ENCODE assay signal across 37 cellular contexts in genomic region chr5:111295649-111296048, GRCh38.
"Had no signal": no experiment of that assay in that cellular context is flagged by ENCODE, and none has a peak within 500 bp of the region (broad histone marks: within the 10 kb centered on the region; RNA-seq: fewer than 3 reads in every experiment).

No MANE protein-coding gene starts in this region.

- H3K4me1 ChIP-seq: adrenal gland, body of pancreas, breast epithelium had no signal

- H3K27me3 Mint-ChIP-seq: activated B cell treated with CpG ODN at 0.5 μM for 24 hours; activated CD4-positive, alpha-beta memory T cell treated with anti-CD3 and anti-CD28 coated beads for 36 hours; activated CD4-positive, alpha-beta T cell treated with anti-CD3 and anti-CD28 coated beads, Interleukin-2, amount 10 ng/mL, durations not matched to agents 24 days and 14 days; activated CD8-positive, alpha-beta T cell treated with anti-CD3 and anti-CD28 coated beads for 36 hours; activated naive CD8-positive, alpha-beta T cell treated with anti-CD3 and anti-CD28 coated beads, Interleukin-2, amount 10 ng/mL, durations not matched to agents 7 days and 5 days; activated T-helper 17 cell treated with anti-CD3 and anti-CD28 coated beads, Interleukin-2, amount 50 U/mL, for 72 hours had no signal

- FAIRE-seq: astrocyte, TTC549 had no signal

- H3K27me3 ChIP-seq: adrenal gland, body of pancreas, brain microvascular endothelial cell, breast epithelium had no signal

- ATAC-seq: activated CD8-positive, alpha-beta T cell treated with anti-CD3 and anti-CD28 coated beads for 36 hours; activated naive CD4-positive, alpha-beta T cell treated with anti-CD3 and anti-CD28 coated beads, Interleukin-2, amount 50 U/mL, for 72 hours; activated T-cell treated with anti-CD3 and anti-CD28 coated beads, Interleukin-2, amount 50 U/mL, for 4 hours; activated T-cell treated with anti-CD3 and anti-CD28 coated beads, Interleukin-2, amount 50 U/mL, for 72 hours; activated T-helper 17 cell treated with anti-CD3 and anti-CD28 coated beads, Interleukin-2, amount 50 U/mL, for 72 hours; body of pancreas had no signal

- H3K27ac ChIP-seq: adrenal gland, body of pancreas, brain microvascular endothelial cell, breast epithelium, VCaP had no signal

- H3K4me1 Mint-ChIP-seq: activated B cell treated with CpG ODN at 0.5 μM for 24 hours had no signal

- H3K4me3 ChIP-seq: adrenal gland, body of pancreas, breast epithelium had no signal

- H3K36me3 ChIP-seq: adrenal gland, brain microvascular endothelial cell, breast epithelium had no signal

- H3K27ac Mint-ChIP-seq: activated B cell treated with CpG ODN at 0.5 μM for 24 hours; activated CD4-positive, alpha-beta memory T cell treated with anti-CD3 and anti-CD28 coated beads for 36 hours; activated CD4-positive, alpha-beta T cell treated with anti-CD3 and anti-CD28 coated beads, Interleukin-2, amount 10 ng/mL, durations not matched to agents 24 days and 14 days; activated naive CD4-positive, alpha-beta T cell treated with anti-CD3 and anti-CD28 coated beads for 36 hours; activated naive CD4-positive, alpha-beta T cell treated with anti-CD3 and anti-CD28 coated beads, Interleukin-2, amount 50 U/mL, for 72 hours; activated naive CD8-positive, alpha-beta T cell treated with anti-CD3 and anti-CD28 coated beads, Interleukin-2, amount 10 ng/mL, durations not matched to agents 7 days and 5 days; activated T-cell treated with anti-CD3 and anti-CD28 coated beads, Interleukin-2, amount 50 U/mL, for 72 hours; activated T-helper 1 cell treated with anti-CD3 and anti-CD28 coated beads, Interleukin-12 subunit alpha, Interleukin-12 subunit beta, Interleukin-2, Interleukin-4 antibody, amounts not matched to agents 30 ng/mL and 10 ng/mL and 1 ng/mL, durations not matched to agents 14 hours and 24 hours and 36 hours; activated T-helper 17 cell treated with anti-CD3 and anti-CD28 coated beads, Interleukin-2, amount 50 U/mL, for 72 hours; T-helper 1 cell treated with Interleukin-12 subunit alpha and Interleukin-12 subunit beta and Interleukin-4 antibody, amounts not matched to agents 30 μg/mL and 1 μg/mL, for 36 hours; T-helper 2 cell treated with Interferon-gamma antibody and Interleukin-4, amounts not matched to agents 5 μg/mL and 100 μg/mL, for 36 hours had no signal

- DNase-seq: activated B cell treated with CpG ODN at 0.5 μM for 24 hours; activated CD4-positive, alpha-beta memory T cell treated with anti-CD3 and anti-CD28 coated beads for 36 hours; activated CD4-positive, alpha-beta T cell treated with anti-CD3 and anti-CD28 coated beads for 4 hours; activated CD4-positive, alpha-beta T cell treated with anti-CD3 and anti-CD28 coated beads, Interleukin-2, amount 10 ng/mL, durations not matched to agents 24 days and 14 days; activated CD4-positive, alpha-beta T cell treated with anti-CD3 and anti-CD28 coated beads, Interleukin-2, amount 50 U/mL, for 1 hour; activated CD4-positive, alpha-beta T cell treated with anti-CD3 and anti-CD28 coated beads, Interleukin-2, amount 50 U/mL, for 4 hours; activated CD4-positive, CD25-positive, alpha-beta regulatory T cell treated with anti-CD3 and anti-CD28 coated beads, Interleukin-2, amount 50 U/mL, for 72 hours; activated CD8-positive, alpha-beta memory T cell treated with anti-CD3 and anti-CD28 coated beads, Interleukin-2, amount 50 U/mL, for 4 hours; activated CD8-positive, alpha-beta T cell treated with anti-CD3 and anti-CD28 coated beads for 36 hours; activated effector memory CD4-positive, alpha-beta T cell treated with anti-CD3 and anti-CD28 coated beads, Interleukin-2, amount 50 U/mL, for 16 hours; activated gamma-delta T cell treated with Interleukin-2 at 50 U/mL for 16 hours; activated naive CD4-positive, alpha-beta T cell; activated naive CD4-positive, alpha-beta T cell treated with anti-CD3 and anti-CD28 coated beads for 36 hours; activated naive CD4-positive, alpha-beta T cell treated with anti-CD3 and anti-CD28 coated beads, Interleukin-2, amount 50 U/mL, for 16 hours; activated naive CD8-positive, alpha-beta T cell treated with anti-CD3 and anti-CD28 coated beads, Interleukin-2, amount 10 ng/mL, durations not matched to agents 7 days and 5 days; activated T-cell treated with anti-CD3 and anti-CD28 coated beads for 4 hours; activated T-cell treated with anti-CD3 and anti-CD28 coated beads, Interleukin-2, amount 50 U/mL, for 1 hour; activated T-cell treated with anti-CD3 and anti-CD28 coated beads, Interleukin-2, amount 50 U/mL, for 4 hours; activated T-cell treated with anti-CD3 and anti-CD28 coated beads, Interleukin-2, amount 50 U/mL, for 72 hours; adrenal gland; amniotic stem cell; aorta; body of pancreas; brain microvascular endothelial cell; central memory CD4-positive, alpha-beta T cell; T-helper 1 cell; T-helper 2 cell; T-helper 9 cell had no signal

- H3K4me3 Mint-ChIP-seq: activated B cell treated with CpG ODN at 0.5 μM for 24 hours; activated CD4-positive, alpha-beta memory T cell treated with anti-CD3 and anti-CD28 coated beads for 36 hours; activated CD4-positive, alpha-beta T cell treated with anti-CD3 and anti-CD28 coated beads, Interleukin-2, amount 10 ng/mL, durations not matched to agents 24 days and 14 days; activated CD8-positive, alpha-beta T cell treated with anti-CD3 and anti-CD28 coated beads for 36 hours; activated naive CD4-positive, alpha-beta T cell treated with anti-CD3 and anti-CD28 coated beads for 36 hours; activated naive CD8-positive, alpha-beta T cell treated with anti-CD3 and anti-CD28 coated beads, Interleukin-2, amount 10 ng/mL, durations not matched to agents 7 days and 5 days; activated T-cell treated with anti-CD3 and anti-CD28 coated beads, Interleukin-2, amount 50 U/mL, for 4 hours; activated T-cell treated with anti-CD3 and anti-CD28 coated beads, Interleukin-2, amount 50 U/mL, for 72 hours; activated T-helper 1 cell treated with anti-CD3 and anti-CD28 coated beads, Interleukin-12 subunit alpha, Interleukin-12 subunit beta, Interleukin-2, Interleukin-4 antibody, amounts not matched to agents 30 ng/mL and 10 ng/mL and 1 ng/mL, durations not matched to agents 14 hours and 24 hours and 36 hours; activated T-helper 17 cell treated with anti-CD3 and anti-CD28 coated beads, Interleukin-2, amount 50 U/mL, for 72 hours; T-helper 1 cell treated with Interleukin-12 subunit alpha and Interleukin-12 subunit beta and Interleukin-4 antibody, amounts not matched to agents 30 μg/mL and 1 μg/mL, for 36 hours; T-helper 2 cell treated with Interferon-gamma antibody and Interleukin-4, amounts not matched to agents 5 μg/mL and 100 μg/mL, for 36 hours had no signal

- H3K9me3 ChIP-seq: adrenal gland, body of pancreas, breast epithelium had no signal
